In genomic region chr2:85648619-85649018, GRCh38 we compare ENCODE assay signal across 7 cellular contexts. TPM values are rescaled to one million over a fixed set of nuclear protein-coding genes. Genes with fewer than 3 reads are reported as not detected.
DNase-seq lines count a peak whose midpoint lies in the region; ATAC-seq and TF ChIP-seq lines count a peak whose summit lies in the region.

No MANE protein-coding gene starts in this region.

- intact Hi-C loops in sciatic nerve (cut with DNase I), result no loop called here

- H3K27me3 ChIP-seq in DND-41 (ENCODE audit: insufficient read depth, low read length, poor library complexity) (no peaks in the 10 kb centered on the region), WERI-Rb-1 (ENCODE audit: insufficient read depth, low read depth, severe bottlenecking) (no peaks in the 10 kb centered on the region), layer of hippocampus (ENCODE audit: control insufficient read depth, insufficient read depth, low read length) (no peaks in the 10 kb centered on the region), suprapubic skin (no peaks in the 10 kb centered on the region)

- ATAC-seq in DND-41 (ENCODE audit: insufficient read depth, low read depth) (peak; percentile 75), HG02870 (IDR thresholded peaks at IDR 0.05; ENCODE audit: unreplicated experiment) (peak; percentile 29), sciatic nerve (no peak)

- TF ChIP-seq CTCF in DND-41 (IDR thresholded peaks at IDR 0.05; ENCODE audit: borderline replicate concordance, extremely low read depth, low read length, poor library complexity, severe bottlenecking) (peak; percentile 61), WERI-Rb-1 (IDR thresholded peaks at IDR 0.05; ENCODE audit: low read depth, low read length) (peak; percentile 47), suprapubic skin (IDR thresholded peaks at IDR 0.05) (peak in 1 of 2 donors; percentile 31)

- no peak overlapping the region for H3K27ac ChIP-seq in DND-41 (ENCODE audit: low read length)
- H3K27ac ChIP-seq in WERI-Rb-1, result no peak overlapping the region
- H3K27ac ChIP-seq in layer of hippocampus (ENCODE audit: low read depth, low read length), result peak overlapping the region; percentile 47
- H3K27ac ChIP-seq in suprapubic skin, result no peak overlapping the region

- H3K4me1 ChIP-seq in DND-41 (ENCODE audit: insufficient read depth, low read length) (no peaks in the 10 kb centered on the region), suprapubic skin (no peaks in the 10 kb centered on the region)

- H3K36me3 ChIP-seq in DND-41 (ENCODE audit: insufficient read depth, low read length) (peaks cover 92% of the 10 kb centered on the region), WERI-Rb-1 (peaks cover 85% of the 10 kb centered on the region), suprapubic skin (peaks cover 89% of the 10 kb centered on the region)

- WGBS in suprapubic skin, result 55% methylated on average over 2 of the region's 2 CpGs

- H3K9ac ChIP-seq in DND-41 (ENCODE audit: low read depth, low read length), result no peak overlapping the region

- H2AFZ ChIP-seq in DND-41 (ENCODE audit: low read depth, low read length), result no peak overlapping the region

- H3K9me3 ChIP-seq in DND-41 (ENCODE audit: insufficient read depth, low read length, severe bottlenecking) (no peaks in the 10 kb centered on the region), WERI-Rb-1 (ENCODE audit: severe bottlenecking) (no peaks in the 10 kb centered on the region), suprapubic skin (no peaks in the 10 kb centered on the region)

- H3K4me2 ChIP-seq in DND-41 (ENCODE audit: insufficient read depth, low read length), result no peak overlapping the region

- H3K4me3 ChIP-seq in DND-41 (ENCODE audit: low read depth in 1 of 2, low read length in 2 of 2) (no peak overlapping the region), WERI-Rb-1 (ENCODE audit: low read depth, low read length) (no peak overlapping the region), suprapubic skin (no peak overlapping the region)

- peak; percentile 38 for DNase-seq in DND-41
- DNase-seq in WERI-Rb-1, result peak; percentile 25
- no peak for DNase-seq in suprapubic skin (ENCODE audit: low spot score in 2 of 2)
- no peak for DNase-seq in sciatic nerve (ENCODE audit: low spot score)
- DNase-seq in occipital lobe (lab: John Stamatoyannopoulos, UW), result no peak

- no peaks in the 10 kb centered on the region; the same call in 1 of the 2 replicates for H3K79me2 ChIP-seq in DND-41 (ENCODE audit: insufficient read depth, low read length)

- peaks cover 13% of the 10 kb centered on the region for H4K20me1 ChIP-seq in DND-41 (ENCODE audit: insufficient read depth, low read length)

- no peak for TF ChIP-seq POLR2A in suprapubic skin (IDR thresholded peaks at IDR 0.05)

- no peak for TF ChIP-seq EP300 in suprapubic skin (IDR thresholded peaks at IDR 0.05)

RNA-seq across cellular contexts. Expression of gene SFTPB, which starts 19.4 kb away (rescaled TPM):
- not detected for total RNA-seq in suprapubic skin
- 6.1 TPM for total RNA-seq in sciatic nerve
- total RNA-seq in occipital lobe, result 0.16 TPM

RNA-seq across cellular contexts. Expression of gene USP39, which starts 32.6 kb away (rescaled TPM):
- total RNA-seq in suprapubic skin (10 to 100 TPM; 38.2 to 44.0 (median 40.4) TPM), sciatic nerve (34.2 TPM), occipital lobe (32.8 TPM)

RNA-seq across cellular contexts. Expression of gene C2orf68, which starts 36.8 kb away (rescaled TPM):
- total RNA-seq in suprapubic skin (10 to 100 TPM; 15.8 to 28.1 (median 18.3) TPM), sciatic nerve (41.6 TPM), occipital lobe (27.8 TPM)

RNA-seq across cellular contexts. Expression of gene GNLY, which starts 45.5 kb away (rescaled TPM):
- 1 to 10 TPM in 3 of 4 donors, not detected in 1; 1.6 to 4.8 (median 1.9) TPM for total RNA-seq in suprapubic skin
- total RNA-seq in sciatic nerve, result 8.4 TPM
- not detected for total RNA-seq in occipital lobe

RNA-seq across cellular contexts. Expression of gene TMEM150A, which starts 46.1 kb away (rescaled TPM):
- 10 to 100 TPM; 13.1 to 15.0 (median 14.1) TPM for total RNA-seq in suprapubic skin
- 15.8 TPM for total RNA-seq in sciatic nerve
- total RNA-seq in occipital lobe, result 4.8 TPM

Comparison
In these comparisons a context has a peak if more than half of its experiments do, and no peak if none do; other contexts are left out.
1. DNase-seq: peak in DND-41 (single experiment) and WERI-Rb-1 (single experiment); none in suprapubic skin (0 of 2), sciatic nerve (single experiment) and occipital lobe (single experiment).